9 cellular contexts compared by ENCODE assay signal in the genomic region with DNA sequence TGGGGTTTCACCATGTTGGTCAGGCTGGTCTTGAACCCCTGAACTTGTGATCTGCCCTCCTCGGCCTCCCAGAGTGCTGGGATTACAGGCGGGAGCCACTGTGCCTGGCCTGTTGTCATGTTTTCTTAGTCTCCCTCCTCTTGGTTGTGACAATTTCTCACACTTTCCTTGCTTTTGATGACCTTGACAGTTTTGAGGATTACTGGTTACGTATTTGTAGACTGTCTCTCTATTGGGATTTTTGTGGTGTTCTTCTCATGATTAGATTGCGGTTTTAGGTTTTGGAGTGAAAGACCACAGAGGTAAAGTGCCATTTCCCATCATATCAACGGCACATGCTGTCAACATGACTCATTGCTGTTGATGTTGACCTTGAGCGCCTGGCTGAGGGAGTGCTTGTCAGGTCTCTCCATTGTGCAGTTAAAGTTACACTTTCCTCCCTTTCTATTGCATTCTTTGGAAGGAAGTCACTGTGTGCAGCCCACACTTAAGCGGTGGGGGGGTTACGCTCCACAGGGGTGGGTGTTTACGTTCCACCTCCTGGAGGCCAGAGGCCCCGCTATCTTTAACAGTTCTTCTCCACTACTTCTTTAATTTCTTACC. TPM values are rescaled to one million over a fixed set of nuclear protein-coding genes. Genes with fewer than 3 reads are reported as not detected.
A peak's percentile ranks its signal among the peaks of the same experiment; 100 is the strongest.
DNase-seq lines count a peak whose midpoint lies in the region; ATAC-seq and TF ChIP-seq lines count a peak whose summit lies in the region.
"Had no signal": no experiment of that assay in that cellular context is flagged by ENCODE, and none has a peak within 500 bp of the region (broad histone marks: within the 10 kb centered on the region; RNA-seq: fewer than 3 reads in every experiment).

No MANE protein-coding gene starts in this region.

- peaks cover 15 to 27% of the 10 kb centered on the region in 2 donors for H3K4me1 Mint-ChIP-seq in effector memory CD8-positive, alpha-beta T cell (ENCODE audit: low read depth in 2 of 2)

- H3K9me3 Mint-ChIP-seq in effector memory CD8-positive, alpha-beta T cell: no peaks in the 10 kb centered on the region

- no peak for TF ChIP-seq CTCF in spleen (IDR thresholded peaks at IDR 0.05 in 8 of 11, conservative IDR thresholded peaks at IDR 0.05 in 3 of 11)

- no peak for TF ChIP-seq POLR2A in spleen (IDR thresholded peaks at IDR 0.05)

- H3K4me3 Mint-ChIP-seq in effector memory CD8-positive, alpha-beta T cell: peak overlapping the region; percentile 4

- peaks cover 0 to 35% (median 0%) of the 10 kb centered on the region in 7 donors for H3K27me3 ChIP-seq in spleen (replicated peaks in 1 of 7)
- H3K27me3 ChIP-seq: right lobe of liver had no signal

- no peaks in the 10 kb centered on the region for H3K36me3 ChIP-seq in spleen
- H3K36me3 ChIP-seq: right lobe of liver had no signal

- no peaks in the 10 kb centered on the region for H3K9me3 ChIP-seq in spleen
- H3K9me3 ChIP-seq: right lobe of liver had no signal

- peak overlapping the region; percentile 3 to 33 for H3K27ac Mint-ChIP-seq in effector memory CD8-positive, alpha-beta T cell

- intact Hi-C loops in spleen (cut with DNase I; ENCODE audit: low total_unique reads): no loop called here

- H3K27ac ChIP-seq in spleen: peak overlapping the region in 6 of 8 donors; percentile 16 to 69 (median 44)
- H3K27ac ChIP-seq: right lobe of liver had no signal

- peaks cover 0 to 17% (median 8%) of the 10 kb centered on the region in 6 donors for H3K4me1 ChIP-seq in spleen
- H3K4me1 ChIP-seq: right lobe of liver had no signal

- H3K27me3 Mint-ChIP-seq in effector memory CD8-positive, alpha-beta T cell: peaks cover 21 to 58% of the 10 kb centered on the region in 2 donors

- peak; percentile 93 for ATAC-seq in effector memory CD8-positive, alpha-beta T cell (replicated peaks)
- ATAC-seq in HG02970 (IDR thresholded peaks at IDR 0.05; ENCODE audit: low FRiP score, unreplicated experiment) (no peak), GM19023 (IDR thresholded peaks at IDR 0.05; ENCODE audit: unreplicated experiment) (no peak)

- H3K4me3 ChIP-seq in spleen: no peak overlapping the region
- H3K4me3 ChIP-seq: right lobe of liver had no signal

- H3K36me3 Mint-ChIP-seq in effector memory CD8-positive, alpha-beta T cell (ENCODE audit: insufficient read depth): peaks cover 5% of the 10 kb centered on the region

- 25 to 29% (median 25%) methylated on average over 10 of the region's 10 CpGs for WGBS in spleen, 5 donors

- peak; percentile 71 for DNase-seq in activated effector memory CD4-positive, alpha-beta T cell treated with anti-CD3 and anti-CD28 coated beads, Interleukin-2, amount 50 U/mL, for 16 hours
- DNase-seq in activated effector memory CD4-positive, alpha-beta T cell treated with Interleukin-2 at 50 U/mL for 16 hours: no peak
- DNase-seq in T1000 (lab: John Stamatoyannopoulos, UW) (peak; percentile 53), spleen (peak; percentile 76), NOMO-1 treated with dmso at 0.1 percent for 144 hours (lab: John Stamatoyannopoulos, UW; ENCODE audit: unreplicated experiment) (no peak)
- peak in 2 of 3 experiments; percentile 17 to 27 for DNase-seq in effector memory CD8-positive, alpha-beta T cell
- DNase-seq: right lobe of liver had no signal

RNA-seq across cellular contexts. Expression of a gene that starts 10.8 kb away (rescaled TPM):
- total RNA-seq in spleen: 1 to 10 TPM in 6 of 7 donors, under 1 TPM in 1; 0.43 to 3.6 (median 2.4) TPM
- polyA plus RNA-seq in spleen: 1 to 10 TPM in 2 of 3 donors, under 1 TPM in 1; 0.76 to 2.9 (median 1.4) TPM

RNA-seq across cellular contexts. Expression of a gene that starts 25.2 kb away (rescaled TPM):
- not detected for total RNA-seq in spleen
- polyA plus RNA-seq in spleen: under 1 TPM in 1 of 3 donors, not detected in 2; 0.03 TPM
- total RNA-seq: right lobe of liver had no signal

RNA-seq across cellular contexts. Expression of a gene that starts 45.6 kb away (rescaled TPM):
- under 1 TPM in 1 of 7 donors, not detected in 6; 0.52 TPM for total RNA-seq in spleen
- polyA plus RNA-seq in spleen: under 1 TPM in 2 of 3 donors, not detected in 1; 0.04 to 0.10 TPM
- total RNA-seq: right lobe of liver had no signal

RNA-seq across cellular contexts. Expression of a gene that starts 52.1 kb away (rescaled TPM):
- 10 to 100 TPM; 36.8 to 91.6 (median 68.6) TPM for total RNA-seq in spleen
- polyA plus RNA-seq in spleen: 10 to 100 TPM; 12.6 to 40.4 (median 23.3) TPM

Comparison
In these comparisons a context has a peak if more than half of its experiments do, and no peak if none do; other contexts are left out.
1. DNase-seq: peak in activated effector memory CD4-positive, alpha-beta T cell treated with anti-CD3 and anti-CD28 coated beads, Interleukin-2, amount 50 U/mL, for 16 hours (single experiment), T1000 (single experiment), effector memory CD8-positive, alpha-beta T cell (2 of 3) and spleen (single experiment); none in activated effector memory CD4-positive, alpha-beta T cell treated with Interleukin-2 at 50 U/mL for 16 hours (single experiment) and NOMO-1 treated with dmso at 0.1 percent for 144 hours (single experiment).